Comparison of ENCODE assay signal across 8 cellular contexts in genomic region chr4:15963001-15963451, GRCh38. TPM values are rescaled to one million over a fixed set of nuclear protein-coding genes. Genes with fewer than 3 reads are reported as not detected.
A peak's percentile ranks its signal among the peaks of the same experiment; 100 is the strongest.
DNase-seq lines count a peak whose midpoint lies in the region; ATAC-seq and TF ChIP-seq lines count a peak whose summit lies in the region.

TSS of gene FGFBP2 (minus strand) at chr4:15963175. CDS start at chr4:15963129, 46 bp downstream.

- H3K4me3 Mint-ChIP-seq in IgD-negative memory B cell = peak within 1 kb of the TSS in 2 of 4 donors; percentile 15 to 43
- H3K4me3 Mint-ChIP-seq in chondrocyte (ENCODE audit: unreplicated experiment) = no peak within 1 kb of the TSS

- no peak within 1 kb of the TSS for H3K27ac ChIP-seq in C4-2B
- no peak within 1 kb of the TSS for H3K27ac ChIP-seq in WERI-Rb-1

- H3K4me1 ChIP-seq in mononuclear cell (ENCODE audit: insufficient read depth, low read length) = peaks cover 29% of the 10 kb centered on the region

- peaks cover 0 to 6% (median 5%) of the 10 kb centered on the region in 3 donors for H3K9me3 Mint-ChIP-seq in IgD-negative memory B cell
- H3K9me3 Mint-ChIP-seq in chondrocyte (ENCODE audit: low read depth) = peaks cover 10% of the 10 kb centered on the region

- no peak within 1 kb of the TSS for H3K27ac Mint-ChIP-seq in IgD-negative memory B cell
- no peak within 1 kb of the TSS for H3K27ac Mint-ChIP-seq in chondrocyte (ENCODE audit: unreplicated experiment)

- TF ChIP-seq CTCF in C4-2B (conservative IDR thresholded peaks at IDR 0.05) = peak; percentile 32
- peak; percentile 95 for TF ChIP-seq CTCF in WERI-Rb-1 (IDR thresholded peaks at IDR 0.05; ENCODE audit: low read depth, low read length)
- TF ChIP-seq CTCF in chondrocyte (IDR thresholded peaks at IDR 0.05) = peak; percentile 86

- H3K4me3 ChIP-seq in WERI-Rb-1 (ENCODE audit: low read depth, low read length) (no peak within 1 kb of the TSS), mononuclear cell (ENCODE audit: low read length) (peak within 1 kb of the TSS; percentile 25)

- no peaks in the 10 kb centered on the region for H3K27me3 ChIP-seq in WERI-Rb-1 (ENCODE audit: insufficient read depth, low read depth, severe bottlenecking)
- no peaks in the 10 kb centered on the region for H3K27me3 ChIP-seq in mononuclear cell (ENCODE audit: insufficient read depth, low read length)

- DNase-seq in WERI-Rb-1 (peak; percentile 81), chondrocyte (ENCODE audit: low spot score) (no peak), NCI-H345 treated with DMSO at 0.1 percent for 48 hours (lab: John Stamatoyannopoulos, UW; ENCODE audit: unreplicated experiment) (no peak)
- DNase-seq in stimulated activated naive CD8-positive, alpha-beta T cell treated with anti-CD3 and anti-CD28 coated beads, Interleukin-15, Interleukin-2, amounts not matched to agents 100 U/mL and 50 U/mL, for 24 hours = peak; percentile 82

- peaks cover 0 to 3% (median 0%) of the 10 kb centered on the region in 3 donors for H3K4me1 Mint-ChIP-seq in IgD-negative memory B cell
- H3K4me1 Mint-ChIP-seq in chondrocyte (ENCODE audit: low read depth) = peaks cover 8% of the 10 kb centered on the region

- H3K36me3 Mint-ChIP-seq in IgD-negative memory B cell = no peaks in the 10 kb centered on the region
- peaks cover 6% of the 10 kb centered on the region for H3K36me3 Mint-ChIP-seq in chondrocyte (ENCODE audit: low read depth)

- peaks cover 6% of the 10 kb centered on the region for H3K36me3 ChIP-seq in WERI-Rb-1

- H3K9me3 ChIP-seq in WERI-Rb-1 (ENCODE audit: severe bottlenecking) = peaks cover 4% of the 10 kb centered on the region
- no peaks in the 10 kb centered on the region for H3K9me3 ChIP-seq in mononuclear cell (ENCODE audit: low read depth, low read length)

- ATAC-seq in GM19035 (IDR thresholded peaks at IDR 0.05; ENCODE audit: unreplicated experiment) = peak; percentile 60
- peak; percentile 88 for ATAC-seq in stimulated activated naive CD8-positive, alpha-beta T cell treated with anti-CD3 and anti-CD28 coated beads, Interleukin-15, Interleukin-2, amounts not matched to agents 100 U/mL and 50 U/mL, for 24 hours

- peaks cover 3% of the 10 kb centered on the region for H3K27me3 Mint-ChIP-seq in IgD-negative memory B cell
- H3K27me3 Mint-ChIP-seq in chondrocyte (ENCODE audit: low read depth) = peaks cover 18% of the 10 kb centered on the region

RNA-seq across cellular contexts. Expression of gene FGFBP2, which starts in this region (rescaled TPM):
- polyA plus RNA-seq in IgD-negative memory B cell = 13.2 TPM
- total RNA-seq in chondrocyte = not detected in 3 replicates
- 84.5 TPM for total RNA-seq in mononuclear cell

Comparison
In these comparisons a context has a peak if more than half of its experiments do, and no peak if none do; other contexts are left out.
1. RNA of gene FGFBP2 (total RNA-seq): 84.5 TPM in mononuclear cell (single experiment); not detected in chondrocyte; every median in the first group is over 10 times any median in the second.
2. CTCF ChIP-seq: peak in every context shown above with its lines; median percentile 95 in WERI-Rb-1; 86 in chondrocyte; 32 in C4-2B.
3. DNase-seq: peak in WERI-Rb-1 (single experiment) and stimulated activated naive CD8-positive, alpha-beta T cell treated with anti-CD3 and anti-CD28 coated beads, Interleukin-15, Interleukin-2, amounts not matched to agents 100 U/mL and 50 U/mL, for 24 hours (single experiment); none in chondrocyte (single experiment) and NCI-H345 treated with DMSO at 0.1 percent for 48 hours (single experiment).